Comparison of ENCODE assay signal across 26 cellular contexts in the genomic region with DNA sequence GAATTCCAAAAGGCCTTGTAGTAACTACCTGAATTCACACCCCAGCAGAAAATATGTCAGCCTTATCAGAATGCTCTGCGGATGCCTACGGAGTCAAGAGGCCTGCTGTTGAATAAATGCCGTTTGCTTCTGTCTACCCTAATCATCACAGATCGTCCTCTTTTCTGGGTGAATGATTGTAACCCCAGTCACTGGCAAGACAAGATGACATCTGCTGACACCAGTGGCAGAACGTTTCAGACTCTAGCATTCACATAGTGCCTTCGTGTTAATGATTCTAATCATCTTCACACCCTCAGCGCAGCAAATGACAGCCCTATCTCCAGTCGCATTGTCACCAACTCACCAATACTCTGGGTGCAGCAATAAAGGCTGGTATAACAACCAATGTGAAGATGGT.
DNase-seq lines count a peak whose midpoint lies in the region; ATAC-seq and TF ChIP-seq lines count a peak whose summit lies in the region.
"Had no signal": no experiment of that assay in that cellular context is flagged by ENCODE, and none has a peak within 500 bp of the region (broad histone marks: within the 10 kb centered on the region; RNA-seq: fewer than 3 reads in every experiment).

No MANE protein-coding gene starts in this region.

- H3K79me2 ChIP-seq in mesendoderm (ENCODE audit: control insufficient read depth, insufficient read depth, low read length), result no peaks in the 10 kb centered on the region

- TF ChIP-seq POLR2A in IMR-90 (IDR thresholded peaks at IDR 0.05; ENCODE audit: low read depth, low read length), result no peak

- H2BK120ac ChIP-seq in IMR-90 (ENCODE audit: low read depth, low read length), result no peak overlapping the region
- no peak overlapping the region for H2BK120ac ChIP-seq in mesendoderm (ENCODE audit: low read depth, low read length)

- no peak for ATAC-seq in activated T-cell treated with anti-CD3 and anti-CD28 coated beads, Interleukin-2, amount 50 U/mL, for 72 hours (replicated peaks in 1 of 2)
- no peak for ATAC-seq in IMR-90 (ENCODE audit: low read depth)
- no peak for ATAC-seq in stimulated activated naive CD8-positive, alpha-beta T cell treated with anti-CD3 and anti-CD28 coated beads, Interleukin-15, amount 100 ng/mL, for 72 hours
- ATAC-seq: HCT116 had no signal

- H3K23ac ChIP-seq in IMR-90 (ENCODE audit: low read depth, low read length) (no peak overlapping the region), mesendoderm (ENCODE audit: low read length) (no peak overlapping the region)

- TF ChIP-seq CTCF in IMR-90 (conservative IDR thresholded peaks at IDR 0.05; ENCODE audit: low read depth, low read length), result no peak

- H2BK15ac ChIP-seq in IMR-90 (ENCODE audit: low read depth, low read length), result no peak overlapping the region
- H2BK15ac ChIP-seq in mesendoderm (replicated peaks; ENCODE audit: low read depth), result no peak overlapping the region

- H2BK5ac ChIP-seq in IMR-90 (ENCODE audit: low read depth, low read length, poor library complexity, severe bottlenecking) (no peak overlapping the region), mesendoderm (ENCODE audit: low read length) (no peak overlapping the region)

- DNase-seq in activated T-cell treated with anti-CD3 and anti-CD28 coated beads, Interleukin-2, amount 50 U/mL, for 72 hours, result no peak
- no peak for DNase-seq in activated T-cell treated with anti-CD3 and anti-CD28 coated beads for 4 hours
- no peak for DNase-seq in IMR-90
- DNase-seq in mesendoderm, result peak; percentile 78
- DNase-seq in SJCRH30, result no peak
- DNase-seq in stimulated activated naive CD8-positive, alpha-beta T cell treated with anti-CD3 and anti-CD28 coated beads, Interleukin-15, amount 100 ng/mL, for 72 hours, result no peak
- DNase-seq in ACHN, result no peak
- DNase-seq: 8988T; AML-193; C1 segment of cervical spinal cord; CD8-positive, alpha-beta memory T cell; DMS 273 treated with DMSO at 0.1 percent for 48 hours; DMS79 treated with DMSO at 0.1 percent for 48 hours; GF-D8; NCI-H1048; NCI-H1417; NCI-H1694; NCI-H2029 treated with DMSO at 0.1 percent for 48 hours; NCI-H2227 treated with DMSO at 0.1 percent for 48 hours; NCI-H526 treated with DMSO at 0.1 percent for 48 hours; SHP77 treated with DMSO at 0.1 percent for 48 hours had no signal

- H3K4me3 ChIP-seq in IMR-90 (ENCODE audit: insufficient read depth, low read depth, low read length) (no peak overlapping the region), mesendoderm (ENCODE audit: low read length) (no peak overlapping the region), SJCRH30 (no peak overlapping the region)
- H3K4me3 ChIP-seq: SK-N-MC had no signal

- CTCF ChIA-PET in IMR-90 (lab: Yijun Ruan, JAX), result interaction anchor here (1.3 kb wide), 1 partner anchor 11 kb away, joined by 4 read pairs; no protein-coding TSS in a partner anchor

- H2AK9ac ChIP-seq in IMR-90 (replicated peaks; ENCODE audit: low read depth, low read length, poor library complexity), result no peak overlapping the region

- no peak overlapping the region for H4K5ac ChIP-seq in IMR-90 (ENCODE audit: low read depth, low read length)
- no peak overlapping the region for H4K5ac ChIP-seq in mesendoderm (ENCODE audit: low read length)

- peaks cover 4% of the 10 kb centered on the region; the same call in 1 of the 2 replicates for H4K20me1 ChIP-seq in IMR-90 (ENCODE audit: insufficient read depth, low read length)

- intact Hi-C loops in IMR-90 (cut with micrococcal nuclease), result no loop called here

- no peak for TF ChIP-seq RAD21 in IMR-90 (IDR thresholded peaks at IDR 0.05; ENCODE audit: low read length)

- no peak overlapping the region for H3K4me2 ChIP-seq in IMR-90 (ENCODE audit: low read depth, low read length)
- H3K4me2 ChIP-seq in mesendoderm (ENCODE audit: low read length), result no peak overlapping the region

- H3K79me1 ChIP-seq in IMR-90 (ENCODE audit: low read depth in 1 of 2, low read length in 2 of 2) (peaks cover 10 to 26% of the 10 kb centered on the region in 2 experiments; a peak in 3 of 4 replicates), mesendoderm (ENCODE audit: low read length) (no peaks in the 10 kb centered on the region)

- no peak overlapping the region for H2AFZ ChIP-seq in IMR-90 (replicated peaks; ENCODE audit: low read length, poor library complexity)

- POLR2A ChIA-PET in IMR-90 (lab: Charles Lee; ENCODE audit: unreplicated experiment), result no interaction called here

- no TSS peak for BruUV-seq in IMR-90 (replicated peaks; lab: Mats Ljungman, UMichigan)

- H3K27me3 Mint-ChIP-seq in activated T-cell treated with anti-CD3 and anti-CD28 coated beads, Interleukin-2, amount 50 U/mL, for 72 hours (ENCODE audit: low read depth), result no peaks in the 10 kb centered on the region
- H3K27me3 Mint-ChIP-seq in stimulated activated naive CD8-positive, alpha-beta T cell treated with anti-CD3 and anti-CD28 coated beads, Interleukin-15, amount 100 ng/mL, for 72 hours, result no peaks in the 10 kb centered on the region

- no peak overlapping the region for H3K14ac ChIP-seq in IMR-90 (replicated peaks; ENCODE audit: low read depth, low read length)

- dilution Hi-C loops in IMR-90 (cut with HindIII; ENCODE audit: low sequenced_read_pairs, unreplicated experiment), result no loop called here

- WGBS in IMR-90 (ENCODE audit: extremely low coverage in 2 of 2, insufficient read length in 1 of 2), 2 experiments, result no CpG with 5 or more reads among the region's 8 CpGs
- WGBS in mesendoderm (ENCODE audit: extremely low coverage, insufficient coverage, low lambda C conversion rate), result no CpG with 5 or more reads among the region's 8 CpGs

- H3K36me3 Mint-ChIP-seq in activated T-cell treated with anti-CD3 and anti-CD28 coated beads, Interleukin-2, amount 50 U/mL, for 72 hours (ENCODE audit: insufficient read depth in 2 of 2), result peaks cover 0 to 18% of the 10 kb centered on the region in 2 donors

- H3K4me1 Mint-ChIP-seq in activated T-cell treated with anti-CD3 and anti-CD28 coated beads, Interleukin-2, amount 50 U/mL, for 72 hours (ENCODE audit: low read depth), result peaks cover 14% of the 10 kb centered on the region
- peaks cover 18% of the 10 kb centered on the region for H3K4me1 Mint-ChIP-seq in stimulated activated naive CD8-positive, alpha-beta T cell treated with anti-CD3 and anti-CD28 coated beads, Interleukin-15, amount 100 ng/mL, for 72 hours

- no peak overlapping the region for H3K4me3 Mint-ChIP-seq in activated T-cell treated with anti-CD3 and anti-CD28 coated beads, Interleukin-2, amount 50 U/mL, for 72 hours
- H3K4me3 Mint-ChIP-seq in stimulated activated naive CD8-positive, alpha-beta T cell treated with anti-CD3 and anti-CD28 coated beads, Interleukin-15, amount 100 ng/mL, for 72 hours, result no peak overlapping the region
- H3K4me3 Mint-ChIP-seq: CD8-positive, alpha-beta memory T cell had no signal

- H3K4ac ChIP-seq in IMR-90 (ENCODE audit: low read depth, low read length) (no peak overlapping the region), mesendoderm (ENCODE audit: low read depth, low read length) (no peak overlapping the region)

- H3K56ac ChIP-seq in IMR-90 (ENCODE audit: extremely low read depth, insufficient read depth, low read length) (no peak overlapping the region), mesendoderm (ENCODE audit: low read length) (no peak overlapping the region)

- H3K36me3 ChIP-seq in IMR-90 (ENCODE audit: control insufficient read depth, insufficient read depth, low read length) (no peaks in the 10 kb centered on the region), mesendoderm (ENCODE audit: control insufficient read depth, insufficient read depth, low read length) (no peaks in the 10 kb centered on the region), SJCRH30 (peaks cover 12% of the 10 kb centered on the region)

- H3K27ac Mint-ChIP-seq in activated T-cell treated with anti-CD3 and anti-CD28 coated beads, Interleukin-2, amount 50 U/mL, for 72 hours, result peak overlapping the region; percentile 61
- H3K27ac Mint-ChIP-seq in stimulated activated naive CD8-positive, alpha-beta T cell treated with anti-CD3 and anti-CD28 coated beads, Interleukin-15, amount 100 ng/mL, for 72 hours, result peak overlapping the region in 1 of 2 donors; percentile 33

- no peaks in the 10 kb centered on the region for H3K9me3 Mint-ChIP-seq in activated T-cell treated with anti-CD3 and anti-CD28 coated beads, Interleukin-2, amount 50 U/mL, for 72 hours
- no peaks in the 10 kb centered on the region for H3K9me3 Mint-ChIP-seq in stimulated activated naive CD8-positive, alpha-beta T cell treated with anti-CD3 and anti-CD28 coated beads, Interleukin-15, amount 100 ng/mL, for 72 hours

- H3K27me3 ChIP-seq in IMR-90 (ENCODE audit: control insufficient read depth, insufficient read depth, low read length) (no peaks in the 10 kb centered on the region), mesendoderm (ENCODE audit: insufficient read depth, low read length, poor library complexity) (no peaks in the 10 kb centered on the region), SJCRH30 (no peaks in the 10 kb centered on the region)

- H2BK20ac ChIP-seq in IMR-90 (ENCODE audit: low read depth, low read length), result no peak overlapping the region

- H3K4me1 ChIP-seq in IMR-90 (ENCODE audit: control insufficient read depth, insufficient read depth, low read length) (no peaks in the 10 kb centered on the region; the same call in 1 of the 2 replicates), mesendoderm (ENCODE audit: control insufficient read depth, low read depth, low read length) (no peaks in the 10 kb centered on the region), SJCRH30 (no peaks in the 10 kb centered on the region)

- peaks cover 4% of the 10 kb centered on the region; the same call in 1 of the 2 replicates for H3K9me1 ChIP-seq in IMR-90 (ENCODE audit: insufficient read depth, low read length)

- H3K27ac ChIP-seq in IMR-90 (ENCODE audit: insufficient read depth, low read length) (no peak overlapping the region), mesendoderm (ENCODE audit: low read depth, low read length) (no peak overlapping the region), temporal lobe (ENCODE audit: low read depth, low read length) (peak overlapping the region; percentile 56), SJCRH30 (no peak overlapping the region)
- H3K27ac ChIP-seq: HL-60, RWPE1, SK-N-MC had no signal

- H4K91ac ChIP-seq in IMR-90 (ENCODE audit: insufficient read depth, low read depth, low read length), result no peak overlapping the region

- in situ Hi-C loops in IMR-90 (cut with MboI; ENCODE audit: low sequenced_read_pairs) (no loop called here), ACHN (cut with HindIII; ENCODE audit: low pct_ligation_motif_present, low pct_unique_long_range_greater_than_20kb, low sequenced_read_pairs) (no loop called here)

- no peaks in the 10 kb centered on the region for H3K9me3 ChIP-seq in IMR-90 (ENCODE audit: control insufficient read depth, insufficient read depth, low read length)
- H3K9me3 ChIP-seq in SJCRH30 (replicated peaks), result no peaks in the 10 kb centered on the region

- no peak overlapping the region for H4K8ac ChIP-seq in IMR-90 (ENCODE audit: low read depth in 2 of 2, low read length in 2 of 2)
- H4K8ac ChIP-seq in mesendoderm (ENCODE audit: low read depth, low read length), result no peak overlapping the region

- H2AK5ac ChIP-seq in IMR-90 (ENCODE audit: low read depth, low read length) (0 out of 2 replicates have a peak overlapping the region, but pooled peaks have one; percentile 24), mesendoderm (ENCODE audit: low read length) (no peak overlapping the region)

- no peak overlapping the region for H3K9ac ChIP-seq in IMR-90 (ENCODE audit: low read depth, low read length)
- H3K9ac ChIP-seq in mesendoderm (ENCODE audit: low read length), result no peak overlapping the region

- H3K18ac ChIP-seq in IMR-90 (ENCODE audit: low read depth, low read length) (no peak overlapping the region), mesendoderm (ENCODE audit: low read length) (no peak overlapping the region)
